ENCODE assay signal across 8 cellular contexts in genomic region chr18:43563780-43564179, GRCh38.
DNase-seq lines count a peak whose midpoint lies in the region; ATAC-seq and TF ChIP-seq lines count a peak whose summit lies in the region.

No MANE protein-coding gene starts in this region.

- H3K36me3 ChIP-seq in adipocyte (ENCODE audit: control insufficient read depth, insufficient read depth, low read length, severe bottlenecking) = no peaks in the 10 kb centered on the region
- no peaks in the 10 kb centered on the region for H3K36me3 ChIP-seq in naive thymus-derived CD4-positive, alpha-beta T cell (ENCODE audit: control insufficient read depth in 2 of 3, insufficient read depth in 3 of 3, low read length in 3 of 3)

- no peaks in the 10 kb centered on the region for H3K4me1 Mint-ChIP-seq in naive thymus-derived CD4-positive, alpha-beta T cell

- CTCF ChIA-PET in AG04450 (lab: Charles Lee) = interaction anchor here (1.1 kb wide), 1 partner anchor 1449 kb away, joined by 3 read pairs; no protein-coding TSS in a partner anchor
- CTCF ChIA-PET in naive thymus-derived CD4-positive, alpha-beta T cell (lab: Charles Lee) = no interaction called here

- H3K27ac Mint-ChIP-seq in naive thymus-derived CD4-positive, alpha-beta T cell = no peak overlapping the region

- H3K27me3 Mint-ChIP-seq in naive thymus-derived CD4-positive, alpha-beta T cell = peaks cover 0 to 3% (median 0%) of the 10 kb centered on the region in 5 donors

- no peak overlapping the region for H3K4me3 Mint-ChIP-seq in naive thymus-derived CD4-positive, alpha-beta T cell

- peak; percentile 19; the same call in 1 of the 2 replicates for TF ChIP-seq CTCF in AG04450 (IDR thresholded peaks at IDR 0.05; ENCODE audit: low read depth, low read length)

- POLR2A ChIA-PET in AG04450 (lab: Yijun Ruan, JAX) = no interaction called here
- POLR2A ChIA-PET in naive thymus-derived CD4-positive, alpha-beta T cell (lab: Charles Lee) = no interaction called here

- DNase-seq in AG04450 (ENCODE audit: low read depth, low spot score) (no peak), NCI-H146 treated with DMSO at 0.1 percent for 48 hours (lab: John Stamatoyannopoulos, UW; ENCODE audit: unreplicated experiment) (peak; percentile 84), adipocyte (ENCODE audit: low read depth) (peak; percentile 73), iPS-NIHi7 (ENCODE audit: extremely low spot score) (peak; percentile 66)
- no peak for DNase-seq in naive thymus-derived CD4-positive, alpha-beta T cell
- no peak for DNase-seq in central memory CD4-positive, alpha-beta T cell

- peaks cover 3% of the 10 kb centered on the region for H3K4me1 ChIP-seq in adipocyte (ENCODE audit: control insufficient read depth, insufficient read depth, low read length)
- no peaks in the 10 kb centered on the region for H3K4me1 ChIP-seq in naive thymus-derived CD4-positive, alpha-beta T cell (ENCODE audit: control insufficient read depth in 2 of 2, insufficient read depth in 2 of 2, low read length in 2 of 2)

- no peak overlapping the region for H3K9ac ChIP-seq in adipocyte (ENCODE audit: low read length)

- H3K27me3 ChIP-seq in AG04450 (ENCODE audit: control insufficient read depth, insufficient read depth, low read length) = no peaks in the 10 kb centered on the region
- H3K27me3 ChIP-seq in adipocyte (replicated peaks; ENCODE audit: control insufficient read depth, insufficient read depth, low read length) = no peaks in the 10 kb centered on the region
- no peaks in the 10 kb centered on the region for H3K27me3 ChIP-seq in naive thymus-derived CD4-positive, alpha-beta T cell (ENCODE audit: control insufficient read depth in 2 of 2, insufficient read depth in 2 of 2, low read length in 2 of 2)

- H3K36me3 Mint-ChIP-seq in naive thymus-derived CD4-positive, alpha-beta T cell = no peaks in the 10 kb centered on the region

- H3K9me3 Mint-ChIP-seq in naive thymus-derived CD4-positive, alpha-beta T cell = peaks cover 0 to 14% (median 2%) of the 10 kb centered on the region in 11 donors

- H3K27ac ChIP-seq in AG04450 (ENCODE audit: low read depth, low read length) = no peak overlapping the region
- H3K27ac ChIP-seq in naive thymus-derived CD4-positive, alpha-beta T cell (ENCODE audit: low read depth, low read length) = no peak overlapping the region

- ATAC-seq in GM19372 (IDR thresholded peaks at IDR 0.05; ENCODE audit: low read depth, unreplicated experiment) (peak; percentile 74), HG03095 (IDR thresholded peaks at IDR 0.05; ENCODE audit: unreplicated experiment) (no peak)
- no peak for ATAC-seq in naive thymus-derived CD4-positive, alpha-beta T cell

- H3K9me3 ChIP-seq in AG04450 (ENCODE audit: control insufficient read depth, insufficient read depth, low read length) (peaks cover 5% of the 10 kb centered on the region), adipocyte (ENCODE audit: control insufficient read depth, low read length) (no peaks in the 10 kb centered on the region)
- H3K9me3 ChIP-seq in naive thymus-derived CD4-positive, alpha-beta T cell (ENCODE audit: control insufficient read depth in 2 of 3, low read length in 3 of 3) = no peaks in the 10 kb centered on the region

- intact Hi-C loops in naive thymus-derived CD4-positive, alpha-beta T cell (cut with micrococcal nuclease) = no loop called here

- no peak overlapping the region for H3K4me3 ChIP-seq in AG04450 (ENCODE audit: low read depth, low read length)
- no peak overlapping the region for H3K4me3 ChIP-seq in adipocyte (ENCODE audit: low read length)
- no peak overlapping the region for H3K4me3 ChIP-seq in naive thymus-derived CD4-positive, alpha-beta T cell (ENCODE audit: low read length)

Comparison
In these comparisons a context has a peak if more than half of its experiments do, and no peak if none do; other contexts are left out.
1. DNase-seq: peak in NCI-H146 treated with DMSO at 0.1 percent for 48 hours (single experiment), adipocyte (single experiment) and iPS-NIHi7 (single experiment); none in AG04450 (single experiment), naive thymus-derived CD4-positive, alpha-beta T cell (0 of 9) and central memory CD4-positive, alpha-beta T cell (single experiment).